8 cellular contexts compared by ENCODE assay signal in genomic region chr4:138035781-138036258, GRCh38.
DNase-seq lines count a peak whose midpoint lies in the region; ATAC-seq and TF ChIP-seq lines count a peak whose summit lies in the region.

No MANE protein-coding gene starts in this region.

- H3K36me3 ChIP-seq in kidney epithelial cell (ENCODE audit: control insufficient read depth, insufficient read depth, low read length) (no peaks in the 10 kb centered on the region), tibial nerve (no peaks in the 10 kb centered on the region)

- CTCF ChIA-PET in MCF 10A (lab: Yijun Ruan, JAX) = interaction anchor here (0.6 to 9.0 kb wide), 49 partner anchors 9 to 1140 kb away, joined by 3 to 205 read pairs (median 4); no protein-coding TSS in a partner anchor

- H3K4me3 ChIP-seq in kidney epithelial cell (ENCODE audit: low read depth, low read length) (no peak overlapping the region), tibial nerve (no peak overlapping the region)

- H3K27ac Mint-ChIP-seq in MCF 10A (ENCODE audit: low read depth, unreplicated experiment) = peak overlapping the region; percentile 35

- peak; percentile 100 for ATAC-seq in HG03442 (IDR thresholded peaks at IDR 0.05; ENCODE audit: unreplicated experiment)

- POLR2A ChIA-PET in MCF 10A (lab: Yijun Ruan, JAX) = interaction anchor here (0.6 to 3.3 kb wide), 13 partner anchors 9 to 1265 kb away, joined by 3 to 21 read pairs (median 5); partner anchors contain the start of gene NAA15

- no peaks in the 10 kb centered on the region for H3K9me3 Mint-ChIP-seq in MCF 10A (ENCODE audit: unreplicated experiment)

- TF ChIP-seq POLR2A in tibial nerve (IDR thresholded peaks at IDR 0.05) = no peak

- H3K27ac ChIP-seq in tibial nerve = no peak overlapping the region

- TF ChIP-seq CTCF in GM20000 (IDR thresholded peaks at IDR 0.05; ENCODE audit: extremely low read depth, missing control alignments) (no peak), MCF 10A (IDR thresholded peaks at IDR 0.05; ENCODE audit: unreplicated experiment) (peak; percentile 69), kidney epithelial cell (IDR thresholded peaks at IDR 0.05; ENCODE audit: insufficient read depth, low read length, poor library complexity, severe bottlenecking) (peak; percentile 52), tibial nerve (IDR thresholded peaks at IDR 0.05) (peak; percentile 16 to 64 (median 31))

- H3K27me3 ChIP-seq in kidney epithelial cell (ENCODE audit: control insufficient read depth, insufficient read depth, low read length) (no peaks in the 10 kb centered on the region), tibial nerve (no peaks in the 10 kb centered on the region)

- DNase-seq in DMS53 treated with DMSO at 0.1 percent for 48 hours (lab: John Stamatoyannopoulos, UW; ENCODE audit: unreplicated experiment) (peak; percentile 36), GM20000 (ENCODE audit: low spot score) (peak; percentile 68), NCI-H82 (lab: John Stamatoyannopoulos, UW) (peak; percentile 76), MCF 10A (ENCODE audit: unreplicated experiment) (peak; percentile 72), kidney epithelial cell (ENCODE audit: low read depth) (no peak), tibial nerve (ENCODE audit: low spot score in 2 of 2) (peak in 1 of 2 donors; percentile 12)
- DNase-seq in activated CD4-positive, alpha-beta T cell treated with anti-CD3 and anti-CD28 coated beads, Interleukin-2, amount 50 U/mL, for 48 hours = no peak

- TF ChIP-seq EP300 in tibial nerve (IDR thresholded peaks at IDR 0.05) = no peak

- H3K4me1 ChIP-seq in tibial nerve = no peaks in the 10 kb centered on the region

- BruUV-seq in MCF 10A (replicated peaks; lab: Mats Ljungman, UMichigan) = no TSS peak

- no peaks in the 10 kb centered on the region for H3K36me3 Mint-ChIP-seq in MCF 10A (ENCODE audit: insufficient read depth, unreplicated experiment)

- peaks cover 19% of the 10 kb centered on the region for H3K4me1 Mint-ChIP-seq in MCF 10A (ENCODE audit: insufficient read depth, unreplicated experiment)

- H3K27me3 Mint-ChIP-seq in MCF 10A (ENCODE audit: insufficient read depth, unreplicated experiment) = no peaks in the 10 kb centered on the region

- intact Hi-C loops in MCF 10A (cut with micrococcal nuclease) = loop anchor here (1.0 to 10.0 kb wide), 11 partner anchors 54 to 911 kb away; no protein-coding TSS in a partner anchor

- WGBS in tibial nerve, 2 donors = 25 to 57% methylated on average over 1 of the region's 1 CpG

- no peak overlapping the region for H3K4me3 Mint-ChIP-seq in MCF 10A (ENCODE audit: unreplicated experiment)

- no peaks in the 10 kb centered on the region for H3K9me3 ChIP-seq in tibial nerve

Comparison
In these comparisons a context has a peak if more than half of its experiments do, and no peak if none do; other contexts are left out.
1. DNase-seq: peak in DMS53 treated with DMSO at 0.1 percent for 48 hours (single experiment), GM20000 (single experiment), NCI-H82 (single experiment) and MCF 10A (single experiment); none in kidney epithelial cell (single experiment) and activated CD4-positive, alpha-beta T cell treated with anti-CD3 and anti-CD28 coated beads, Interleukin-2, amount 50 U/mL, for 48 hours (0 of 2).